In the genomic region with DNA sequence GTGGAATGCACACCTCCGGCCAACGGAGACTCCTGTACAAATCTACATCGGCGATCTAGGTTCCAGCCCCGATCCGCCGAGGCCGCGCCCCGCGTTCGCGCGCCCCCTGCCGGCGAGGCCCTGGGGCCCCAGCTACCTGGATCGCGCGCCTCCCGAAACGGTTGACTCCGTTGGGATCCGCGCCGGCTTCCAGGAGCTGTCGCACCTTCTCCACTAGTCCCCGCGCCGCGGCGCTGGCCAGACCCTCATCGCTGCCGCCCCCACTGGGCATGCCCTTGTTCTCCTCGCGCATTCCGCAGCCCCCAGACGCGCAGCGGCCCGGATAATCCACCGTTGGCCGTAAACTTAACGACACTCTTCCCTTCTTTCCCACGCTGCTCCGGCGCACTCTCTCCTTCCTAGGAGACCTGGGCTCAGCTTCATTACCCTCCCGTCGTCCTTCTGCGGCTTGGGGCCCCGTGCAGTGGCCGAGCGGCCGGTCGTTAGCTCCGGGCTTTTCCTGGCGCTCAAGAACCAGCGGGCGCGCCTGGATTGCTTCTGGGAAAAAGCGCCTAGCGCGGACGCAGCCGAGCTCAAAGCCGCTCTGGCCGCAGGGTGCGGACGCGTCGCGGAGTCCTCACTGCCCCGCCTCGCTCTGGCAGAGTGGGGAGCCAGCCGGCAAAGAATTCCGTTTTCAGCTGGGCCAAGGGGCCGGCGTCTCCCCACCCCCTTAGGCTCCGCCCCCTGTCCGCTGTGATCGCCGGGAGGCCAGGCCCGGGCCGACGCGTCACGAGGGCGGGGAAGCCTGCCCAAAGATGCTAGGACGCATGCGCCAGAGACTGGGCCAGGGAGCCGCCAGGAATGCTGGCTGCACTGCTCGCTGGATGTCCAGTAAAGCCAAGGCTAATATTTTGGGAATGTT, we compare ENCODE assay signal across 8 cellular contexts. TPM values are rescaled to one million over a fixed set of nuclear protein-coding genes. Genes with fewer than 3 reads are reported as not detected.
DNase-seq lines count a peak whose midpoint lies in the region; ATAC-seq and TF ChIP-seq lines count a peak whose summit lies in the region.

CDKN2B (minus strand) TSS at position 644 of the 901 bp plus-strand sequence; CDS start at position 292, 352 bp downstream.

- peak within 1 kb of the TSS; percentile 29 for H3K23ac ChIP-seq in neuronal stem cell (ENCODE audit: low read depth, low read length, poor library complexity)

- peak within 1 kb of the TSS; percentile 99 for H3K4me2 ChIP-seq in neuronal stem cell (ENCODE audit: insufficient read depth, low read length, poor library complexity, severe bottlenecking)

- H3K4me3 Mint-ChIP-seq in activated naive CD4-positive, alpha-beta T cell treated with anti-CD3 and anti-CD28 coated beads for 36 hours = peak within 1 kb of the TSS; percentile 74
- H3K4me3 Mint-ChIP-seq in type B pancreatic cell = peak within 1 kb of the TSS; percentile 97

- H3K4me3 ChIP-seq in gastroesophageal sphincter (peak within 1 kb of the TSS; percentile 73 to 74), neuronal stem cell (ENCODE audit: low read length in 2 of 2) (peak within 1 kb of the TSS; percentile 47 to 86)

- no peak within 1 kb of the TSS for H3K27ac Mint-ChIP-seq in activated naive CD4-positive, alpha-beta T cell treated with anti-CD3 and anti-CD28 coated beads for 36 hours
- peak within 1 kb of the TSS; percentile 99 for H3K27ac Mint-ChIP-seq in type B pancreatic cell

- peaks cover 62% of the 10 kb centered on the region for H3K27me3 Mint-ChIP-seq in activated naive CD4-positive, alpha-beta T cell treated with anti-CD3 and anti-CD28 coated beads for 36 hours (ENCODE audit: low read depth)
- peaks cover 77% of the 10 kb centered on the region for H3K27me3 Mint-ChIP-seq in type B pancreatic cell

- H3K9me3 Mint-ChIP-seq in activated naive CD4-positive, alpha-beta T cell treated with anti-CD3 and anti-CD28 coated beads for 36 hours = no peaks in the 10 kb centered on the region
- no peaks in the 10 kb centered on the region for H3K9me3 Mint-ChIP-seq in type B pancreatic cell

- peak; percentile 64 to 66 for TF ChIP-seq POLR2A in gastroesophageal sphincter (IDR thresholded peaks at IDR 0.05)

- peak; percentile 97 for DNase-seq in D341Med (ENCODE audit: low spot score)
- peak; percentile 92 for DNase-seq in HS-5 (ENCODE audit: low read depth)
- peak; percentile 63 for DNase-seq in activated naive CD4-positive, alpha-beta T cell treated with anti-CD3 and anti-CD28 coated beads for 36 hours
- DNase-seq in neuronal stem cell (ENCODE audit: low spot score) = peak; percentile 91
- peak; percentile 92 for DNase-seq in type B pancreatic cell (ENCODE audit: extremely low spot score, unreplicated experiment)

- peak within 1 kb of the TSS; percentile 31 for H2BK15ac ChIP-seq in neuronal stem cell (ENCODE audit: low read length)

- peak within 1 kb of the TSS; percentile 98 for H2AFZ ChIP-seq in neuronal stem cell (ENCODE audit: low read length)

- H2BK12ac ChIP-seq in neuronal stem cell (ENCODE audit: low read length) = no peak within 1 kb of the TSS

- H3K79me1 ChIP-seq in neuronal stem cell (ENCODE audit: low read depth, low read length) = no peaks in the 10 kb centered on the region

- H3K4me1 ChIP-seq in gastroesophageal sphincter = peaks cover 3 to 17% (median 3%) of the 10 kb centered on the region in 3 donors
- H3K4me1 ChIP-seq in neuronal stem cell (ENCODE audit: control insufficient read depth in 2 of 2, insufficient read depth in 1 of 2, low read depth in 1 of 2, low read length in 2 of 2) = peaks cover 0 to 3% of the 10 kb centered on the region in 2 donors

- no peak within 1 kb of the TSS for H2AK5ac ChIP-seq in neuronal stem cell (ENCODE audit: low read depth, low read length)

- H4K8ac ChIP-seq in neuronal stem cell (ENCODE audit: low read depth, low read length) = no peak within 1 kb of the TSS

- no peak within 1 kb of the TSS for H2BK5ac ChIP-seq in neuronal stem cell (ENCODE audit: low read length)

- TF ChIP-seq EP300 in gastroesophageal sphincter (IDR thresholded peaks at IDR 0.05) = no peak

- CTCF ChIA-PET in activated naive CD4-positive, alpha-beta T cell treated with anti-CD3 and anti-CD28 coated beads for 36 hours (lab: Charles Lee) = interaction anchor here (0.7 to 3.5 kb wide), 33 partner anchors 9 to 606 kb away, joined by 3 to 68 read pairs (median 5); partner anchors contain the start of genes CDKN2A and CDKN2B-AS1

- peaks cover 18% of the 10 kb centered on the region for H3K4me1 Mint-ChIP-seq in activated naive CD4-positive, alpha-beta T cell treated with anti-CD3 and anti-CD28 coated beads for 36 hours (ENCODE audit: low read depth)
- peaks cover 4% of the 10 kb centered on the region for H3K4me1 Mint-ChIP-seq in type B pancreatic cell (ENCODE audit: unreplicated experiment)

- H3K27ac ChIP-seq in gastroesophageal sphincter (peak within 1 kb of the TSS; percentile 68 to 96 (median 91)), neuronal stem cell (replicated peaks; ENCODE audit: low read length) (no peak within 1 kb of the TSS)

- H3K9me3 ChIP-seq in gastroesophageal sphincter (no peaks in the 10 kb centered on the region), neuronal stem cell (replicated peaks in 1 of 2; ENCODE audit: control insufficient read depth in 2 of 2, insufficient read depth in 1 of 2, low read depth in 1 of 2, low read length in 2 of 2) (no peaks in the 10 kb centered on the region)

- H3K14ac ChIP-seq in neuronal stem cell (ENCODE audit: low read length) = no peak within 1 kb of the TSS

- TF ChIP-seq CTCF in gastroesophageal sphincter (IDR thresholded peaks at IDR 0.05) (peak; percentile 74 to 95 (median 88)), type B pancreatic cell (conservative IDR thresholded peaks at IDR 0.05) (peak; percentile 92)

- intact Hi-C loops in activated naive CD4-positive, alpha-beta T cell treated with anti-CD3 and anti-CD28 coated beads for 36 hours (cut with micrococcal nuclease) = loop anchor here (1.0 to 10.0 kb wide), 10 partner anchors 14 to 974 kb away; partner anchors contain the start of gene HACD4

- H3K18ac ChIP-seq in neuronal stem cell (ENCODE audit: low read length) = peak within 1 kb of the TSS; percentile 80

- H2BK120ac ChIP-seq in neuronal stem cell (ENCODE audit: low read depth, low read length) = no peak within 1 kb of the TSS

- 1% methylated on average over 15 of the region's 91 CpGs; no CpG with 5 or more reads in 1 of the 2 donors for WGBS in gastroesophageal sphincter (ENCODE audit: low coverage in 1 of 2), 2 donors
- WGBS in neuronal stem cell (ENCODE audit: extremely low coverage in 2 of 2, insufficient read length in 2 of 2, insufficient replicate concordance in 1 of 2), 2 donors = no CpG with 5 or more reads among the region's 91 CpGs

- ATAC-seq in GM21367 (IDR thresholded peaks at IDR 0.05; ENCODE audit: unreplicated experiment) (peak; percentile 90), gastroesophageal sphincter (peak; percentile 98)

- no peaks in the 10 kb centered on the region for H3K36me3 Mint-ChIP-seq in activated naive CD4-positive, alpha-beta T cell treated with anti-CD3 and anti-CD28 coated beads for 36 hours (ENCODE audit: low read depth)
- H3K36me3 Mint-ChIP-seq in type B pancreatic cell = no peaks in the 10 kb centered on the region

- peaks cover 0 to 10% of the 10 kb centered on the region in 2 donors for H3K36me3 ChIP-seq in gastroesophageal sphincter
- no peaks in the 10 kb centered on the region for H3K36me3 ChIP-seq in neuronal stem cell (replicated peaks in 1 of 2; ENCODE audit: control insufficient read depth in 2 of 2, insufficient read depth in 2 of 2, low read length in 2 of 2)

- no peak within 1 kb of the TSS for H3K4ac ChIP-seq in neuronal stem cell (ENCODE audit: low read length)

- peak within 1 kb of the TSS; percentile 66 for H3K9ac ChIP-seq in neuronal stem cell (ENCODE audit: low read depth, low read length, poor library complexity)

- peaks cover 35% of the 10 kb centered on the region for H3K27me3 ChIP-seq in gastroesophageal sphincter
- H3K27me3 ChIP-seq in neuronal stem cell (ENCODE audit: control insufficient read depth in 3 of 3, insufficient read depth in 3 of 3, low read depth in 1 of 3, low read length in 3 of 3) = peaks cover 5 to 43% (median 22%) of the 10 kb centered on the region in 3 experiments

- no peak within 1 kb of the TSS for H4K91ac ChIP-seq in neuronal stem cell (ENCODE audit: low read depth, low read length, poor library complexity)

TF ChIP-seq in PFSK-1, 5 proteins besides CTCF, POLR2A, EP300 and RAD21 (continues in another document):
- TF ChIP-seq FOXP2 (optimal IDR thresholded peaks at IDR 0.05; ENCODE audit: borderline replicate concordance, extremely low read depth, extremely low read length, insufficient read depth) (peak; percentile 71), SIN3A (IDR thresholded peaks at IDR 0.05; ENCODE audit: borderline replicate concordance, insufficient read depth, low read length) (peak; percentile 92)
- TF ChIP-seq, protein P1, sequence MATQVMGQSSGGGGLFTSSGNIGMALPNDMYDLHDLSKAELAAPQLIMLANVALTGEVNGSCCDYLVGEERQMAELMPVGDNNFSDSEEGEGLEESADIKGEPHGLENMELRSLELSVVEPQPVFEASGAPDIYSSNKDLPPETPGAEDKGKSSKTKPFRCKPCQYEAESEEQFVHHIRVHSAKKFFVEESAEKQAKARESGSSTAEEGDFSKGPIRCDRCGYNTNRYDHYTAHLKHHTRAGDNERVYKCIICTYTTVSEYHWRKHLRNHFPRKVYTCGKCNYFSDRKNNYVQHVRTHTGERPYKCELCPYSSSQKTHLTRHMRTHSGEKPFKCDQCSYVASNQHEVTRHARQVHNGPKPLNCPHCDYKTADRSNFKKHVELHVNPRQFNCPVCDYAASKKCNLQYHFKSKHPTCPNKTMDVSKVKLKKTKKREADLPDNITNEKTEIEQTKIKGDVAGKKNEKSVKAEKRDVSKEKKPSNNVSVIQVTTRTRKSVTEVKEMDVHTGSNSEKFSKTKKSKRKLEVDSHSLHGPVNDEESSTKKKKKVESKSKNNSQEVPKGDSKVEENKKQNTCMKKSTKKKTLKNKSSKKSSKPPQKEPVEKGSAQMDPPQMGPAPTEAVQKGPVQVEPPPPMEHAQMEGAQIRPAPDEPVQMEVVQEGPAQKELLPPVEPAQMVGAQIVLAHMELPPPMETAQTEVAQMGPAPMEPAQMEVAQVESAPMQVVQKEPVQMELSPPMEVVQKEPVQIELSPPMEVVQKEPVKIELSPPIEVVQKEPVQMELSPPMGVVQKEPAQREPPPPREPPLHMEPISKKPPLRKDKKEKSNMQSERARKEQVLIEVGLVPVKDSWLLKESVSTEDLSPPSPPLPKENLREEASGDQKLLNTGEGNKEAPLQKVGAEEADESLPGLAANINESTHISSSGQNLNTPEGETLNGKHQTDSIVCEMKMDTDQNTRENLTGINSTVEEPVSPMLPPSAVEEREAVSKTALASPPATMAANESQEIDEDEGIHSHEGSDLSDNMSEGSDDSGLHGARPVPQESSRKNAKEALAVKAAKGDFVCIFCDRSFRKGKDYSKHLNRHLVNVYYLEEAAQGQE (IDR thresholded peaks at IDR 0.05; ENCODE audit: insufficient read depth in 1 of 2, low read depth in 2 of 2, low read length in 2 of 2) = peak; percentile 58; a peak in 2 of 4 replicates

RNA-seq across cellular contexts. Expression of gene CDKN2B, which starts in this region (rescaled TPM):
- polyA plus RNA-seq in PFSK-1 (2012; ENCODE audit: insufficient read length, low read depth) = 53.0 TPM
- not detected for total RNA-seq in activated naive CD4-positive, alpha-beta T cell treated with anti-CD3 and anti-CD28 coated beads for 36 hours
- total RNA-seq in gastroesophageal sphincter (10 to 100 TPM in 1 of 4 donors, 1 to 10 TPM in 3; 6.2 to 21.6 (median 9.3) TPM), type B pancreatic cell (ENCODE audit: low replicate concordance) (18.4 and 64.0 TPM in 2 replicates)
- polyA plus RNA-seq in neuronal stem cell (2013, experiment 1 of 2) = 0.04 TPM
- polyA plus RNA-seq in neuronal stem cell (2013, experiment 2 of 2) = 0.11 TPM

Comparison
In these comparisons a context has a peak if more than half of its experiments do, and no peak if none do; other contexts are left out.
1. RNA of gene CDKN2B (total RNA-seq): 18.4 to 64.0 TPM in type B pancreatic cell and 6.2 to 21.6 TPM in gastroesophageal sphincter; not detected in activated naive CD4-positive, alpha-beta T cell treated with anti-CD3 and anti-CD28 coated beads for 36 hours; every median in the first group is over 4 times any median in the second.
2. Peak in DNase-seq in activated naive CD4-positive, alpha-beta T cell treated with anti-CD3 and anti-CD28 coated beads for 36 hours; RNA of the gene not detected or under 1 TPM.
3. Peak in every context shown above with its lines, with median percentiles within 50 percentile points of each other: DNase-seq.